8 cellular contexts compared by ENCODE assay signal in the genomic region with DNA sequence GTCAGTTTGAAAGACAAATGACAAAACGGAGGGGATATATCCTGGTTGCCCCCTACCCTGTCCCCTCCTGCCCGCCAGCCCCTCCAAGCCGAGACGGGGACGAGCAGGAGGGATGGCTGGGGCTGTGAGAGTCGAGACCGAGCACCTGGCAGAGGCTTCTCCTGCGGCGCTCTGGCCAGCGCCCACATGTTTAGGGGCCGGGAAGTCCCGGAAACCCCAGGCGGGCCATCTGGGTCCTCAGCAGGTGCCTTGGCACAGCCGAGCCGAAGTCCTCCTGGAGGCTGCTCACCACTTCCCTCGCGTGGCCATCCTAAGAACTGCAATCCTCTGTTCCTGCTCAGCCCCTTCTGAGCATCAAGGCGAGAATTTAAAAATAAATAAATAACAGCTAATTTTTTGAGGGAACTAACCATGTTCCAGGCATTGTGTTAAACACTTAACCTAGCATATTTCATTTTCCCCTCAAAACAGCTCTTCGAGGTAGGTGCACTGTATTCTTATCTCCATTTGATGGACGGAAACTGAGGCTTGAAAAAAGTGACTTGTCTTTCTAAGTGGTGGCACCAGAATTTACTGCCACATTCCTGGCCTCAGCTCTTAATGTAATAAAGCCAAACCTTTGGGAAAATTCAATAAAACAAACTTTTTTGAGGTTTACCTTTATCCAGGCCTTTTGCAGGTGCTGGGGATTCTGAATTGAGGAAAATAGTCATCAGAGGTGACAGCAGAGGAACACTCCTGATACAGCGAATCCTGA. TPM values are rescaled to one million over a fixed set of nuclear protein-coding genes. Genes with fewer than 3 reads are reported as not detected.
A peak's percentile ranks its signal among the peaks of the same experiment; 100 is the strongest.
DNase-seq lines count a peak whose midpoint lies in the region; ATAC-seq and TF ChIP-seq lines count a peak whose summit lies in the region.

No MANE protein-coding gene starts in this region.

- no peaks in the 10 kb centered on the region for H3K36me3 Mint-ChIP-seq in WTC11

- no peak overlapping the region for H3K27ac ChIP-seq in mammary epithelial cell (ENCODE audit: insufficient read depth, low read depth, low read length)

- dilution Hi-C loops in mammary epithelial cell (cut with HindIII; ENCODE audit: low sequenced_read_pairs) = no loop called here

- BruUV-seq in mammary epithelial cell (replicated peaks; lab: Mats Ljungman, UMichigan) = no TSS peak

- no peak overlapping the region for H3K27ac Mint-ChIP-seq in WTC11

- intact Hi-C loops in mammary epithelial cell (cut with micrococcal nuclease) = loop anchor here (1.0 to 5.0 kb wide), 5 partner anchors 44 to 284 kb away; no protein-coding TSS in a partner anchor

- H4K20me1 ChIP-seq in mammary epithelial cell (ENCODE audit: insufficient read depth, low read length) = no peaks in the 10 kb centered on the region

- TF ChIP-seq CTCF in GM13976 (IDR thresholded peaks at IDR 0.05; ENCODE audit: borderline replicate concordance, control extremely low read depth, extremely low read depth, insufficient read depth, missing control alignments) (peak; percentile 90), WTC11 (IDR thresholded peaks at IDR 0.05) (peak; percentile 86), mammary epithelial cell (conservative IDR thresholded peaks at IDR 0.05 in 1 of 2, IDR thresholded peaks at IDR 0.05 in 1 of 2; ENCODE audit: extremely low read depth in 1 of 2, insufficient read depth in 1 of 2, low read depth in 1 of 2, low read length in 2 of 2) (peak; percentile 94 to 95)

- no peak overlapping the region for H2AFZ ChIP-seq in mammary epithelial cell (ENCODE audit: low read depth, low read length)

- H3K27me3 ChIP-seq in mammary epithelial cell (ENCODE audit: insufficient read depth, low read length) = no peaks in the 10 kb centered on the region

- H3K4me1 ChIP-seq in mammary epithelial cell (ENCODE audit: insufficient read depth, low read length) = peaks cover 7% of the 10 kb centered on the region

- H3K36me3 ChIP-seq in mammary epithelial cell (ENCODE audit: insufficient read depth, low read length) = no peaks in the 10 kb centered on the region

- no peaks in the 10 kb centered on the region for H3K79me2 ChIP-seq in mammary epithelial cell (ENCODE audit: insufficient read depth, low read length)

- no peak overlapping the region for H3K4me3 ChIP-seq in mammary epithelial cell (replicated peaks in 1 of 3; ENCODE audit: insufficient read depth in 1 of 3, low read depth in 2 of 3, low read length in 3 of 3)

- POLR2A ChIA-PET in WTC11 (lab: Charles Lee) = no interaction called here

- H3K4me3 Mint-ChIP-seq in WTC11 = peak overlapping the region; percentile 54

- DNase-seq in GM13976 (ENCODE audit: low spot score) (peak; percentile 88), NCI-H2196 treated with DMSO at 0.1 percent for 48 hours (lab: John Stamatoyannopoulos, UW; ENCODE audit: unreplicated experiment) (peak; percentile 80), WTC11 (ENCODE audit: low spot score) (peak; percentile 90), mammary epithelial cell (peak; percentile 57), inferior parietal cortex (ENCODE audit: extremely low spot score) (peak; percentile 85)
- DNase-seq in stimulated activated CD4-positive, alpha-beta T cell treated with anti-CD3 and anti-CD28 coated beads, Interleukin-15, amount 100 ng/mL, for 48 hours (ENCODE audit: low read depth in 2 of 2) = peak; percentile 71 to 78

- CTCF ChIA-PET in WTC11 (lab: Charles Lee) = interaction anchor here (0.6 to 3.7 kb wide), 33 partner anchors 10 to 280 kb away, joined by 3 to 33 read pairs (median 4); partner anchors contain the start of genes NFYC and ZNF684
- CTCF ChIA-PET in mammary epithelial cell (lab: Charles Lee; ENCODE audit: low non-redundant PET) = interaction anchor here (0.5 to 1.0 kb wide), 4 partner anchors 38 to 64 kb away, joined by 3 to 7 read pairs (median 4); no protein-coding TSS in a partner anchor

- WGBS in mammary epithelial cell (ENCODE audit: low coverage, missing lambda C conversion rate) = 24% methylated on average over 11 of the region's 21 CpGs

- no peaks in the 10 kb centered on the region for H3K9me3 Mint-ChIP-seq in WTC11

- H3K27me3 Mint-ChIP-seq in WTC11 (ENCODE audit: low read depth) = peaks cover 3% of the 10 kb centered on the region; the same call in 1 of the 2 replicates

- in situ Hi-C loops in GM13976 (cut with MboI; ENCODE audit: low sequenced_read_pairs, unreplicated experiment) = no loop called here
- in situ Hi-C loops in mammary epithelial cell (cut with MboI; ENCODE audit: low sequenced_read_pairs in 2 of 2) = no loop called here

- H3K4me2 ChIP-seq in mammary epithelial cell (ENCODE audit: insufficient read depth, low read depth, low read length) = peak overlapping the region; percentile 56

- H3K4me1 Mint-ChIP-seq in WTC11 = peaks cover 19% of the 10 kb centered on the region

- peak; percentile 70 for ATAC-seq in HG03045 (IDR thresholded peaks at IDR 0.05; ENCODE audit: unreplicated experiment)
- ATAC-seq in WTC11 = peak; percentile 47
- ATAC-seq in GM19324 (IDR thresholded peaks at IDR 0.05; ENCODE audit: low FRiP score, unreplicated experiment) = no peak

- no peaks in the 10 kb centered on the region for H3K9me3 ChIP-seq in mammary epithelial cell (replicated peaks; ENCODE audit: insufficient read depth, low read length)

- no peak overlapping the region for H3K9ac ChIP-seq in mammary epithelial cell (ENCODE audit: insufficient read depth, low read length)

TF ChIP-seq in WTC11, 78 proteins besides CTCF, POLR2A, EP300 and RAD21:
- peak; percentile 75; the same call in 1 of the 2 replicates for TF ChIP-seq ZNF423 (CRISPR knock-in tag; IDR thresholded peaks at IDR 0.05)
- TF ChIP-seq NR2C2 (CRISPR knock-in tag; IDR thresholded peaks at IDR 0.05) = no peak
- TF ChIP-seq, protein P1, sequence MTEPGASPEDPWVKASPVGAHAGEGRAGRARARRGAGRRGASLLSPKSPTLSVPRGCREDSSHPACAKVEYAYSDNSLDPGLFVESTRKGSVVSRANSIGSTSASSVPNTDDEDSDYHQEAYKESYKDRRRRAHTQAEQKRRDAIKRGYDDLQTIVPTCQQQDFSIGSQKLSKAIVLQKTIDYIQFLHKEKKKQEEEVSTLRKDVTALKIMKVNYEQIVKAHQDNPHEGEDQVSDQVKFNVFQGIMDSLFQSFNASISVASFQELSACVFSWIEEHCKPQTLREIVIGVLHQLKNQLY (CRISPR knock-in tag; IDR thresholded peaks at IDR 0.05) = no peak

RNA-seq across cellular contexts. Expression of gene RIMS3, which starts 3.5 kb away (rescaled TPM):
- total RNA-seq in WTC11 (2021) = 19.8 to 19.9 TPM (median 19.8 TPM) in 3 replicates
- total RNA-seq in mammary epithelial cell = 10 to 100 TPM in 1 of 2 donors, 1 to 10 TPM in 1; 7.7 to 16.5 TPM
- 3.0 TPM for polyA plus RNA-seq in mammary epithelial cell
- 9.1 TPM for polyA minus RNA-seq in mammary epithelial cell

RNA-seq across cellular contexts. Expression of gene NFYC, which starts 22.6 kb away (rescaled TPM):
- total RNA-seq in WTC11 (2021) (46.5 to 47.5 TPM (median 47.4 TPM) in 3 replicates), mammary epithelial cell (10 to 100 TPM; 32.0 to 48.7 TPM)
- polyA plus RNA-seq in mammary epithelial cell = 57.0 TPM
- 26.7 TPM for polyA minus RNA-seq in mammary epithelial cell
